1 cellular context compared by ENCODE assay signal in the genomic region with DNA sequence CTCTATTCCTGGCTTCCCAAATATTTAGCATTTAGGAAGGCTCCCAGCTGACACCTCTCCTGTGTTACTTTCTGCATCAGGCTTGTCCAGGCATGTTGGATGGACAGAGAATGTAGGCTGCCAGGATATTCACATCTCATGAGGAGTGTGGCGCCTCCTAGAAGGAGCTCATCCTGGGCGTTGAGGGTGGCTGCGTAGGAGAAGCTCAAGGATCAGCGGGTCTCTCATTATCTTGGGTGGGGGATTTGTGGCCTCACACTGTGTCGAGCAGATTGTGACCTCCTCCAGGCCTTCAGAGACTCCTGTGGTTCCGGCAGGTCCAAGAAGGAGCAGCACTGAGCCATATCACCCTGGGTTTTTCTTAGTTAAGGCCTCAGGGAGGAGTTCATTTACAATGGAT.
TF ChIP-seq lines count a peak whose summit lies in the region.

No MANE protein-coding gene starts in this region.

TF ChIP-seq in GM23338, 12 proteins besides CTCF, POLR2A, EP300 and RAD21 (continued from another document):
- TF ChIP-seq, protein P1, sequence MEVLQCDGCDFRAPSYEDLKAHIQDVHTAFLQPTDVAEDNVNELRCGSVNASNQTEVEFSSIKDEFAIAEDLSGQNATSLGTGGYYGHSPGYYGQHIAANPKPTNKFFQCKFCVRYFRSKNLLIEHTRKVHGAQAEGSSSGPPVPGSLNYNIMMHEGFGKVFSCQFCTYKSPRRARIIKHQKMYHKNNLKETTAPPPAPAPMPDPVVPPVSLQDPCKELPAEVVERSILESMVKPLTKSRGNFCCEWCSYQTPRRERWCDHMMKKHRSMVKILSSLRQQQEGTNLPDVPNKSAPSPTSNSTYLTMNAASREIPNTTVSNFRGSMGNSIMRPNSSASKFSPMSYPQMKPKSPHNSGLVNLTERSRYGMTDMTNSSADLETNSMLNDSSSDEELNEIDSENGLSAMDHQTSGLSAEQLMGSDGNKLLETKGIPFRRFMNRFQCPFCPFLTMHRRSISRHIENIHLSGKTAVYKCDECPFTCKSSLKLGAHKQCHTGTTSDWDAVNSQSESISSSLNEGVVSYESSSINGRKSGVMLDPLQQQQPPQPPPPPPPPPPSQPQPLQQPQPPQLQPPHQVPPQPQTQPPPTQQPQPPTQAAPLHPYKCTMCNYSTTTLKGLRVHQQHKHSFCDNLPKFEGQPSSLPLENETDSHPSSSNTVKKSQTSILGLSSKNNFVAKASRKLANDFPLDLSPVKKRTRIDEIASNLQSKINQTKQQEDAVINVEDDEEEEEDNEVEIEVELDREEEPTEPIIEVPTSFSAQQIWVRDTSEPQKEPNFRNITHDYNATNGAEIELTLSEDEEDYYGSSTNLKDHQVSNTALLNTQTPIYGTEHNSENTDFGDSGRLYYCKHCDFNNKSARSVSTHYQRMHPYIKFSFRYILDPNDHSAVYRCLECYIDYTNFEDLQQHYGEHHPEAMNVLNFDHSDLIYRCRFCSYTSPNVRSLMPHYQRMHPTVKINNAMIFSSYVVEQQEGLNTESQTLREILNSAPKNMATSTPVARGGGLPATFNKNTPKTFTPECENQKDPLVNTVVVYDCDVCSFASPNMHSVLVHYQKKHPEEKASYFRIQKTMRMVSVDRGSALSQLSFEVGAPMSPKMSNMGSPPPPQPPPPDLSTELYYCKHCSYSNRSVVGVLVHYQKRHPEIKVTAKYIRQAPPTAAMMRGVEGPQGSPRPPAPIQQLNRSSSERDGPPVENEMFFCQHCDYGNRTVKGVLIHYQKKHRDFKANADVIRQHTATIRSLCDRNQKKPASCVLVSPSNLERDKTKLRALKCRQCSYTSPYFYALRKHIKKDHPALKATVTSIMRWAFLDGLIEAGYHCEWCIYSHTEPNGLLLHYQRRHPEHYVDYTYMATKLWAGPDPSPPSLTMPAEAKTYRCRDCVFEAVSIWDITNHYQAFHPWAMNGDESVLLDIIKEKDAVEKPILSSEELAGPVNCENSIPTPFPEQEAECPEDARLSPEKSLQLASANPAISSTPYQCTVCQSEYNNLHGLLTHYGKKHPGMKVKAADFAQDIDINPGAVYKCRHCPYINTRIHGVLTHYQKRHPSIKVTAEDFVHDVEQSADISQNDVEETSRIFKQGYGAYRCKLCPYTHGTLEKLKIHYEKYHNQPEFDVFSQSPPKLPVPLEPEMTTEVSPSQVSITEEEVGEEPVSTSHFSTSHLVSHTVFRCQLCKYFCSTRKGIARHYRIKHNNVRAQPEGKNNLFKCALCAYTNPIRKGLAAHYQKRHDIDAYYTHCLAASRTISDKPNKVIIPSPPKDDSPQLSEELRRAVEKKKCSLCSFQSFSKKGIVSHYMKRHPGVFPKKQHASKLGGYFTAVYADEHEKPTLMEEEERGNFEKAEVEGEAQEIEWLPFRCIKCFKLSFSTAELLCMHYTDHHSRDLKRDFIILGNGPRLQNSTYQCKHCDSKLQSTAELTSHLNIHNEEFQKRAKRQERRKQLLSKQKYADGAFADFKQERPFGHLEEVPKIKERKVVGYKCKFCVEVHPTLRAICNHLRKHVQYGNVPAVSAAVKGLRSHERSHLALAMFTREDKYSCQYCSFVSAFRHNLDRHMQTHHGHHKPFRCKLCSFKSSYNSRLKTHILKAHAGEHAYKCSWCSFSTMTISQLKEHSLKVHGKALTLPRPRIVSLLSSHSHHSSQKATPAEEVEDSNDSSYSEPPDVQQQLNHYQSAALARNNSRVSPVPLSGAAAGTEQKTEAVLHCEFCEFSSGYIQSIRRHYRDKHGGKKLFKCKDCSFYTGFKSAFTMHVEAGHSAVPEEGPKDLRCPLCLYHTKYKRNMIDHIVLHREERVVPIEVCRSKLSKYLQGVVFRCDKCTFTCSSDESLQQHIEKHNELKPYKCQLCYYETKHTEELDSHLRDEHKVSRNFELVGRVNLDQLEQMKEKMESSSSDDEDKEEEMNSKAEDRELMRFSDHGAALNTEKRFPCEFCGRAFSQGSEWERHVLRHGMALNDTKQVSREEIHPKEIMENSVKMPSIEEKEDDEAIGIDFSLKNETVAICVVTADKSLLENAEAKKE (CRISPR knock-in tag; IDR thresholded peaks at IDR 0.05): no peak
- no peak for TF ChIP-seq EZH2phosphoT487 (IDR thresholded peaks at IDR 0.05; ENCODE audit: unreplicated experiment)
- TF ChIP-seq ZNF114 (CRISPR knock-in tag; IDR thresholded peaks at IDR 0.05): no peak
- no peak for TF ChIP-seq POLR2AphosphoS5 (IDR thresholded peaks at IDR 0.05; ENCODE audit: low read depth)
- TF ChIP-seq JUNB (IDR thresholded peaks at IDR 0.05; ENCODE audit: unreplicated experiment): no peak
- TF ChIP-seq ZNF331 (CRISPR knock-in tag; IDR thresholded peaks at IDR 0.05; ENCODE audit: low read depth): no peak
- TF ChIP-seq, protein P2, sequence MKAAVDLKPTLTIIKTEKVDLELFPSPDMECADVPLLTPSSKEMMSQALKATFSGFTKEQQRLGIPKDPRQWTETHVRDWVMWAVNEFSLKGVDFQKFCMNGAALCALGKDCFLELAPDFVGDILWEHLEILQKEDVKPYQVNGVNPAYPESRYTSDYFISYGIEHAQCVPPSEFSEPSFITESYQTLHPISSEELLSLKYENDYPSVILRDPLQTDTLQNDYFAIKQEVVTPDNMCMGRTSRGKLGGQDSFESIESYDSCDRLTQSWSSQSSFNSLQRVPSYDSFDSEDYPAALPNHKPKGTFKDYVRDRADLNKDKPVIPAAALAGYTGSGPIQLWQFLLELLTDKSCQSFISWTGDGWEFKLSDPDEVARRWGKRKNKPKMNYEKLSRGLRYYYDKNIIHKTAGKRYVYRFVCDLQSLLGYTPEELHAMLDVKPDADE (IDR thresholded peaks at IDR 0.05): no peak
